In genomic region chr2:69946351-69947077, GRCh38 we compare ENCODE assay signal across 8 cellular contexts. TPM values are rescaled to one million over a fixed set of nuclear protein-coding genes. Genes with fewer than 3 reads are reported as not detected.
DNase-seq lines count a peak whose midpoint lies in the region; ATAC-seq, FAIRE-seq and TF ChIP-seq lines count a peak whose summit lies in the region.

No MANE protein-coding gene starts in this region.

- TF ChIP-seq CTCF in upper lobe of right lung (IDR thresholded peaks at IDR 0.05) (no peak), D721Med (IDR thresholded peaks at IDR 0.05; ENCODE audit: insufficient read depth, missing control alignments) (no peak)

- peak; percentile 89 for ATAC-seq in activated T-helper 17 cell treated with anti-CD3 and anti-CD28 coated beads, Interleukin-2, amount 50 U/mL, for 72 hours (replicated peaks)
- ATAC-seq in left colon (peak; percentile 49), upper lobe of right lung (peak; percentile 68)

- no peaks in the 10 kb centered on the region for H3K27me3 Mint-ChIP-seq in activated T-helper 17 cell treated with anti-CD3 and anti-CD28 coated beads, Interleukin-2, amount 50 U/mL, for 72 hours

- H3K36me3 ChIP-seq in upper lobe of right lung = peaks cover 9% of the 10 kb centered on the region

- peaks cover 17% of the 10 kb centered on the region for H3K36me3 Mint-ChIP-seq in activated T-helper 17 cell treated with anti-CD3 and anti-CD28 coated beads, Interleukin-2, amount 50 U/mL, for 72 hours (ENCODE audit: low read depth)

- H3K4me1 ChIP-seq in upper lobe of right lung = peaks cover 8% of the 10 kb centered on the region

- TF ChIP-seq POLR2A in H54 (IDR thresholded peaks at IDR 0.05; ENCODE audit: low read depth, low read length) = no peak

- H3K9me3 Mint-ChIP-seq in activated T-helper 17 cell treated with anti-CD3 and anti-CD28 coated beads, Interleukin-2, amount 50 U/mL, for 72 hours = no peaks in the 10 kb centered on the region

- H3K27ac Mint-ChIP-seq in activated T-helper 17 cell treated with anti-CD3 and anti-CD28 coated beads, Interleukin-2, amount 50 U/mL, for 72 hours = peak overlapping the region; percentile 93

- DNase-seq in GF-D8 (lab: John Stamatoyannopoulos, UW) (peak; percentile 49), H54 (ENCODE audit: insufficient read length, low spot score) (peak; percentile 72), NOMO-1 treated with dmso at 0.1 percent for 144 hours (lab: John Stamatoyannopoulos, UW; ENCODE audit: unreplicated experiment) (peak; percentile 41), left colon (no peak), upper lobe of right lung (no peak), NCI-H1417 treated with DMSO at 0.1 percent for 48 hours (lab: John Stamatoyannopoulos, UW) (no peak), D721Med (ENCODE audit: insufficient read length, low spot score) (no peak)

- H3K4me3 Mint-ChIP-seq in activated T-helper 17 cell treated with anti-CD3 and anti-CD28 coated beads, Interleukin-2, amount 50 U/mL, for 72 hours = peak overlapping the region; percentile 67

- H3K27ac ChIP-seq in upper lobe of right lung = peak overlapping the region; percentile 60

- H3K9me3 ChIP-seq in upper lobe of right lung = no peaks in the 10 kb centered on the region

- intact Hi-C loops in left colon (cut with DNase I, micrococcal nuclease) (no loop called here), upper lobe of right lung (cut with DNase I) (no loop called here)

- FAIRE-seq in H54 (lab: Jason Lieb, UNC) = peak; percentile 58
- FAIRE-seq in D721Med (lab: Jason Lieb, UNC) = no peak

- H3K4me1 Mint-ChIP-seq in activated T-helper 17 cell treated with anti-CD3 and anti-CD28 coated beads, Interleukin-2, amount 50 U/mL, for 72 hours = peaks cover 35% of the 10 kb centered on the region

- H3K27me3 ChIP-seq in upper lobe of right lung = peaks cover 6% of the 10 kb centered on the region

- no peak overlapping the region for H3K4me3 ChIP-seq in upper lobe of right lung

RNA-seq across cellular contexts. Expression of gene ASPRV1, which starts 14.9 kb away (rescaled TPM):
- total RNA-seq in activated T-helper 17 cell treated with anti-CD3 and anti-CD28 coated beads, Interleukin-2, amount 50 U/mL, for 72 hours = 1 to 10 TPM in 1 of 2 donors, under 1 TPM in 1; 0.73 to 3.4 TPM
- total RNA-seq in left colon (1 to 10 TPM in 1 of 2 donors, under 1 TPM in 1; 0.43 to 1.2 TPM), upper lobe of right lung (2.1 TPM)

RNA-seq across cellular contexts. Expression of gene MXD1, which starts 31.6 kb away (rescaled TPM):
- 10 to 100 TPM; 14.8 to 40.6 TPM for total RNA-seq in activated T-helper 17 cell treated with anti-CD3 and anti-CD28 coated beads, Interleukin-2, amount 50 U/mL, for 72 hours
- total RNA-seq in left colon (100 to 1,000 TPM; 136 to 244 TPM), upper lobe of right lung (21.3 TPM)

RNA-seq across cellular contexts. Expression of gene SNRNP27, which starts 52.8 kb away (rescaled TPM):
- total RNA-seq in activated T-helper 17 cell treated with anti-CD3 and anti-CD28 coated beads, Interleukin-2, amount 50 U/mL, for 72 hours = 10 to 100 TPM; 54.9 to 60.1 TPM
- 10 to 100 TPM; 30.7 to 32.7 TPM for total RNA-seq in left colon
- 41.0 TPM for total RNA-seq in upper lobe of right lung

Comparison
In these comparisons a context has a peak if more than half of its experiments do, and no peak if none do; other contexts are left out.
1. DNase-seq: peak in GF-D8 (single experiment), H54 (single experiment) and NOMO-1 treated with dmso at 0.1 percent for 144 hours (single experiment); none in left colon (0 of 2), upper lobe of right lung (single experiment), NCI-H1417 treated with DMSO at 0.1 percent for 48 hours (single experiment) and D721Med (single experiment).
2. Peak in every context shown above with its lines, with median percentiles within 50 percentile points of each other: ATAC-seq.